ENCODE assay signal across 8 cellular contexts in the genomic region with DNA sequence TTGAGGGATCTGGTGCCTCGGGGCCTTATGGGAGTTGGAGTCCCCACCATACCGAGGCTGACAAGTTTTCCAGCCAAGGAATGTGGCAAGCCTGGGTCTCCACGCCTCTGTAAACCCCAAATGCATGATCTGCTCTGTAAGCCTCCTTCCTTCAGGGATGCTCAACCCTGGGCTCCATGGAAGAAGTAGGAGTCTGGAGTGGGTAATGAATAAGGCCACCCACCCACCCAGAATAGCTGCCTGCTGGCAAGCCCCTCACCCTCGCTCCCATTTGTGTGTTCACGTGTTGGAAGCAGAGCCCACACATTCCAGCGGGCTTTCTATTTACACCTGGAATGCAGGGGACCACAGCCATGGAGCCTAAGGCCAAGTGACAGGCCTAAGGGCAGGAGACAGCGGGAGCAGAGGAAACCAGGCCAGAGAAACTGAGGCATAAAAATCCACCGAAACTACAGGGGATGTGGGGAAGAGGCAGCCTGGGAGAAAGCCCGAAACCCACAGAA. TPM values are rescaled to one million over a fixed set of nuclear protein-coding genes. Genes with fewer than 3 reads are reported as not detected.
A peak's percentile ranks its signal among the peaks of the same experiment; 100 is the strongest.
DNase-seq lines count a peak whose midpoint lies in the region; ATAC-seq lines count a peak whose summit lies in the region.

No MANE protein-coding gene starts in this region.

- H3K9ac ChIP-seq in subcutaneous abdominal adipose tissue (ENCODE audit: low read length in 5 of 5), result peak overlapping the region in 1 of 5 donors; percentile 8

- in situ Hi-C loops in HAP-1 (cut with MboI; ENCODE audit: low sequenced_read_pairs), result no loop called here

- peaks cover 0 to 9% (median 4%) of the 10 kb centered on the region in 5 donors for H3K27me3 ChIP-seq in subcutaneous abdominal adipose tissue (ENCODE audit: control insufficient read depth in 5 of 5, insufficient read depth in 4 of 5, low read length in 5 of 5)
- no peaks in the 10 kb centered on the region for H3K27me3 ChIP-seq in HAP-1 (ENCODE audit: low read depth)

- H3K27ac ChIP-seq in subcutaneous abdominal adipose tissue (ENCODE audit: low read depth, low read length), result no peak overlapping the region

- no peaks in the 10 kb centered on the region for H3K9me3 Mint-ChIP-seq in T-helper 2 cell treated with Interferon-gamma antibody and Interleukin-4, amounts not matched to agents 5 μg/mL and 100 μg/mL, for 36 hours
- no peaks in the 10 kb centered on the region for H3K9me3 Mint-ChIP-seq in activated T-helper 2 cell treated with anti-CD3 and anti-CD28 coated beads, Interferon-gamma antibody, Interleukin-2, Interleukin-4, amounts not matched to agents 10 μg/mL and 5 μg/mL and 100 μg/mL, durations not matched to agents 14 hours and 24 hours and 36 hours

- intact Hi-C loops in activated T-helper 2 cell treated with anti-CD3 and anti-CD28 coated beads, Interferon-gamma antibody, Interleukin-2, Interleukin-4, amounts not matched to agents 10 μg/mL and 5 μg/mL and 100 μg/mL, durations not matched to agents 14 hours and 24 hours and 36 hours (cut with micrococcal nuclease), result loop anchor here (2.0 kb wide), 2 partner anchors 92 to 180 kb away; a partner anchor contains a TSS

- peak overlapping the region; percentile 90 for H3K4me3 Mint-ChIP-seq in T-helper 2 cell treated with Interferon-gamma antibody and Interleukin-4, amounts not matched to agents 5 μg/mL and 100 μg/mL, for 36 hours
- peak overlapping the region; percentile 85 for H3K4me3 Mint-ChIP-seq in activated T-helper 2 cell treated with anti-CD3 and anti-CD28 coated beads, Interferon-gamma antibody, Interleukin-2, Interleukin-4, amounts not matched to agents 10 μg/mL and 5 μg/mL and 100 μg/mL, durations not matched to agents 14 hours and 24 hours and 36 hours (ENCODE audit: low read depth)

- H3K4me3 ChIP-seq in iPS-18c (ENCODE audit: insufficient read depth, low read depth, low read length) (peak overlapping the region; percentile 25; the same call in 1 of the 2 replicates), subcutaneous abdominal adipose tissue (ENCODE audit: low read depth in 1 of 5, low read length in 5 of 5) (peak overlapping the region in 4 of 5 donors; percentile 59 to 74 (median 70)), HAP-1 (no peak overlapping the region)

- H3K9me3 ChIP-seq in iPS-18c (ENCODE audit: control insufficient read depth, insufficient read depth, low read length), result no peaks in the 10 kb centered on the region
- H3K9me3 ChIP-seq in subcutaneous abdominal adipose tissue (ENCODE audit: control insufficient read depth in 5 of 5, low read length in 5 of 5), result no peaks in the 10 kb centered on the region
- no peaks in the 10 kb centered on the region for H3K9me3 ChIP-seq in HAP-1

- no peak for DNase-seq in T-helper 2 cell treated with Interferon-gamma antibody and Interleukin-4, amounts not matched to agents 5 μg/mL and 100 μg/mL, for 36 hours (ENCODE audit: low spot score)
- DNase-seq in T-helper 2 cell (no peak), HAP-1 (ENCODE audit: low spot score in 2 of 2) (no peak)
- DNase-seq in activated T-helper 2 cell treated with anti-CD3 and anti-CD28 coated beads, Interferon-gamma antibody, Interleukin-2, Interleukin-4, amounts not matched to agents 10 μg/mL and 5 μg/mL and 100 μg/mL, durations not matched to agents 14 hours and 24 hours and 36 hours (ENCODE audit: low spot score), result no peak

- ATAC-seq in GM18907 (IDR thresholded peaks at IDR 0.05; ENCODE audit: unreplicated experiment) (no peak), HG02840 (IDR thresholded peaks at IDR 0.05; ENCODE audit: low FRiP score, unreplicated experiment) (no peak)

- H3K27ac Mint-ChIP-seq in T-helper 2 cell treated with Interferon-gamma antibody and Interleukin-4, amounts not matched to agents 5 μg/mL and 100 μg/mL, for 36 hours, result peak overlapping the region; percentile 95
- H3K27ac Mint-ChIP-seq in activated T-helper 2 cell treated with anti-CD3 and anti-CD28 coated beads, Interferon-gamma antibody, Interleukin-2, Interleukin-4, amounts not matched to agents 10 μg/mL and 5 μg/mL and 100 μg/mL, durations not matched to agents 14 hours and 24 hours and 36 hours, result peak overlapping the region; percentile 93

- peaks cover 19% of the 10 kb centered on the region for H3K27me3 Mint-ChIP-seq in T-helper 2 cell treated with Interferon-gamma antibody and Interleukin-4, amounts not matched to agents 5 μg/mL and 100 μg/mL, for 36 hours (ENCODE audit: low read depth)
- peaks cover 13% of the 10 kb centered on the region for H3K27me3 Mint-ChIP-seq in activated T-helper 2 cell treated with anti-CD3 and anti-CD28 coated beads, Interferon-gamma antibody, Interleukin-2, Interleukin-4, amounts not matched to agents 10 μg/mL and 5 μg/mL and 100 μg/mL, durations not matched to agents 14 hours and 24 hours and 36 hours (ENCODE audit: low read depth)

- H3K4me1 ChIP-seq in subcutaneous abdominal adipose tissue (ENCODE audit: control insufficient read depth in 5 of 5, insufficient read depth in 5 of 5, low read length in 5 of 5), result peaks cover 2 to 60% (median 53%) of the 10 kb centered on the region in 5 donors
- H3K4me1 ChIP-seq in HAP-1, result peaks cover 13% of the 10 kb centered on the region

- H3K36me3 ChIP-seq in subcutaneous abdominal adipose tissue (ENCODE audit: control insufficient read depth in 5 of 5, insufficient read depth in 5 of 5, low read length in 5 of 5), result no peaks in the 10 kb centered on the region
- peaks cover 4% of the 10 kb centered on the region for H3K36me3 ChIP-seq in HAP-1 (replicated peaks)

- H3K36me3 Mint-ChIP-seq in T-helper 2 cell treated with Interferon-gamma antibody and Interleukin-4, amounts not matched to agents 5 μg/mL and 100 μg/mL, for 36 hours (ENCODE audit: low read depth), result no peaks in the 10 kb centered on the region
- H3K36me3 Mint-ChIP-seq in activated T-helper 2 cell treated with anti-CD3 and anti-CD28 coated beads, Interferon-gamma antibody, Interleukin-2, Interleukin-4, amounts not matched to agents 10 μg/mL and 5 μg/mL and 100 μg/mL, durations not matched to agents 14 hours and 24 hours and 36 hours (ENCODE audit: low read depth), result no peaks in the 10 kb centered on the region

- peaks cover 52% of the 10 kb centered on the region for H3K4me1 Mint-ChIP-seq in T-helper 2 cell treated with Interferon-gamma antibody and Interleukin-4, amounts not matched to agents 5 μg/mL and 100 μg/mL, for 36 hours (ENCODE audit: low read depth)
- H3K4me1 Mint-ChIP-seq in activated T-helper 2 cell treated with anti-CD3 and anti-CD28 coated beads, Interferon-gamma antibody, Interleukin-2, Interleukin-4, amounts not matched to agents 10 μg/mL and 5 μg/mL and 100 μg/mL, durations not matched to agents 14 hours and 24 hours and 36 hours (ENCODE audit: low read depth), result peaks cover 50% of the 10 kb centered on the region

RNA-seq across cellular contexts. Expression of a gene that starts 4.4 kb away (rescaled TPM):
- 10.5 and 10.6 TPM in 2 replicates for total RNA-seq in activated T-helper 2 cell treated with anti-CD3 and anti-CD28 coated beads, Interferon-gamma antibody, Interleukin-2, Interleukin-4, amounts not matched to agents 10 μg/mL and 5 μg/mL and 100 μg/mL, durations not matched to agents 14 hours and 24 hours and 36 hours

RNA-seq across cellular contexts. Expression of a gene that starts 4.6 kb away (rescaled TPM):
- 492 and 503 TPM in 2 replicates for total RNA-seq in activated T-helper 2 cell treated with anti-CD3 and anti-CD28 coated beads, Interferon-gamma antibody, Interleukin-2, Interleukin-4, amounts not matched to agents 10 μg/mL and 5 μg/mL and 100 μg/mL, durations not matched to agents 14 hours and 24 hours and 36 hours

RNA-seq across cellular contexts. Expression of a gene that starts 19.1 kb away (rescaled TPM):
- 69.7 and 73.1 TPM in 2 replicates for total RNA-seq in activated T-helper 2 cell treated with anti-CD3 and anti-CD28 coated beads, Interferon-gamma antibody, Interleukin-2, Interleukin-4, amounts not matched to agents 10 μg/mL and 5 μg/mL and 100 μg/mL, durations not matched to agents 14 hours and 24 hours and 36 hours

RNA-seq across cellular contexts. Expression of a gene that starts 24.1 kb away (rescaled TPM):
- total RNA-seq in activated T-helper 2 cell treated with anti-CD3 and anti-CD28 coated beads, Interferon-gamma antibody, Interleukin-2, Interleukin-4, amounts not matched to agents 10 μg/mL and 5 μg/mL and 100 μg/mL, durations not matched to agents 14 hours and 24 hours and 36 hours, result 43.4 and 47.8 TPM in 2 replicates

RNA-seq across cellular contexts. Expression of a gene that starts 27.1 kb away (rescaled TPM):
- total RNA-seq in activated T-helper 2 cell treated with anti-CD3 and anti-CD28 coated beads, Interferon-gamma antibody, Interleukin-2, Interleukin-4, amounts not matched to agents 10 μg/mL and 5 μg/mL and 100 μg/mL, durations not matched to agents 14 hours and 24 hours and 36 hours, result 145 and 147 TPM in 2 replicates
